Comparison of ENCODE assay signal across 9 cellular contexts in genomic region chr6:2793491-2794151, GRCh38. TPM values are rescaled to one million over a fixed set of nuclear protein-coding genes. Genes with fewer than 3 reads are reported as not detected.
A peak's percentile ranks its signal among the peaks of the same experiment; 100 is the strongest.
DNase-seq lines count a peak whose midpoint lies in the region; ATAC-seq and TF ChIP-seq lines count a peak whose summit lies in the region.
"Had no signal": no experiment of that assay in that cellular context is flagged by ENCODE, and none has a peak within 500 bp of the region (broad histone marks: within the 10 kb centered on the region; RNA-seq: fewer than 3 reads in every experiment).

No MANE protein-coding gene starts in this region.

- H3K36me3 Mint-ChIP-seq in activated CD4-positive, alpha-beta T cell treated with anti-CD3 and anti-CD28 coated beads for 36 hours (ENCODE audit: low read depth), result peaks cover 3% of the 10 kb centered on the region
- H3K36me3 Mint-ChIP-seq in T-helper 2 cell treated with Interferon-gamma antibody and Interleukin-4, amounts not matched to agents 5 μg/mL and 100 μg/mL, for 36 hours (ENCODE audit: low read depth), result peaks cover 11% of the 10 kb centered on the region
- H3K36me3 Mint-ChIP-seq in stimulated activated effector memory CD8-positive, alpha-beta T cell treated with anti-CD3 and anti-CD28 coated beads, Interleukin-12 subunit alpha, Interleukin-12 subunit beta, amount 100 ng/mL, for 72 hours, result peaks cover 10% of the 10 kb centered on the region
- peaks cover 5% of the 10 kb centered on the region for H3K36me3 Mint-ChIP-seq in endodermal cell (ENCODE audit: low read depth)
- H3K36me3 Mint-ChIP-seq: type B pancreatic cell had no signal

- 88 to 89% methylated on average over 8 to 9 of the region's 9 CpGs for WGBS in endodermal cell (ENCODE audit: insufficient coverage in 1 of 2, insufficient read length in 1 of 2), 2 experiments

- TF ChIP-seq POLR2A in erythroblast (IDR thresholded peaks at IDR 0.05; ENCODE audit: low read length), result no peak

- TF ChIP-seq CTCF in endodermal cell (conservative IDR thresholded peaks at IDR 0.05), result no peak

- CTCF ChIA-PET in activated CD4-positive, alpha-beta T cell treated with anti-CD3 and anti-CD28 coated beads for 36 hours (lab: Charles Lee), result interaction anchor here (0.8 to 1.6 kb wide), 6 partner anchors 24 to 118 kb away, joined by 3 to 9 read pairs (median 4); no protein-coding TSS in a partner anchor

- peak; percentile 64 for DNase-seq in activated CD4-positive, alpha-beta T cell treated with anti-CD3 and anti-CD28 coated beads for 36 hours
- no peak for DNase-seq in activated CD4-positive, alpha-beta T cell treated with anti-CD3 and anti-CD28 coated beads, Interleukin-2, amount 50 U/mL, for 4 hours
- peak; percentile 56 for DNase-seq in T-helper 2 cell treated with Interferon-gamma antibody and Interleukin-4, amounts not matched to agents 5 μg/mL and 100 μg/mL, for 36 hours (ENCODE audit: low spot score)
- DNase-seq in erythroblast (lab: John Stamatoyannopoulos, UW), result peak; percentile 36 to 47
- peak in 1 of 2 donors; percentile 62 for DNase-seq in stimulated activated effector memory CD8-positive, alpha-beta T cell treated with anti-CD3 and anti-CD28 coated beads, Interleukin-12 subunit alpha, Interleukin-12 subunit beta, amount 100 ng/mL, for 72 hours (ENCODE audit: low spot score in 2 of 2)
- DNase-seq in endodermal cell, result no peak
- no peak for DNase-seq in cerebellar nuclear complex (lab: John Stamatoyannopoulos, UW)

- H3K4me1 ChIP-seq in endodermal cell (ENCODE audit: control insufficient read depth, insufficient read depth, low read length), result no peaks in the 10 kb centered on the region

- no peaks in the 10 kb centered on the region for H3K36me3 ChIP-seq in endodermal cell (ENCODE audit: control insufficient read depth, insufficient read depth, low read length)

- H3K27ac ChIP-seq in endodermal cell (ENCODE audit: low read depth, low read length), result no peak overlapping the region

- no peaks in the 10 kb centered on the region for H3K9me3 ChIP-seq in endodermal cell (ENCODE audit: control insufficient read depth, low read length)

- peak overlapping the region; percentile 10 for H3K4me3 Mint-ChIP-seq in activated CD4-positive, alpha-beta T cell treated with anti-CD3 and anti-CD28 coated beads for 36 hours
- peak overlapping the region; percentile 73 for H3K4me3 Mint-ChIP-seq in T-helper 2 cell treated with Interferon-gamma antibody and Interleukin-4, amounts not matched to agents 5 μg/mL and 100 μg/mL, for 36 hours
- peak overlapping the region; percentile 31 for H3K4me3 Mint-ChIP-seq in stimulated activated effector memory CD8-positive, alpha-beta T cell treated with anti-CD3 and anti-CD28 coated beads, Interleukin-12 subunit alpha, Interleukin-12 subunit beta, amount 100 ng/mL, for 72 hours
- no peak overlapping the region for H3K4me3 Mint-ChIP-seq in endodermal cell
- H3K4me3 Mint-ChIP-seq: type B pancreatic cell had no signal

- no peaks in the 10 kb centered on the region for H3K27me3 ChIP-seq in endodermal cell (ENCODE audit: control insufficient read depth, insufficient read depth, low read length, poor library complexity, severe bottlenecking)

- peaks cover 44% of the 10 kb centered on the region for H3K4me1 Mint-ChIP-seq in activated CD4-positive, alpha-beta T cell treated with anti-CD3 and anti-CD28 coated beads for 36 hours
- peaks cover 51% of the 10 kb centered on the region for H3K4me1 Mint-ChIP-seq in T-helper 2 cell treated with Interferon-gamma antibody and Interleukin-4, amounts not matched to agents 5 μg/mL and 100 μg/mL, for 36 hours (ENCODE audit: low read depth)
- H3K4me1 Mint-ChIP-seq in stimulated activated effector memory CD8-positive, alpha-beta T cell treated with anti-CD3 and anti-CD28 coated beads, Interleukin-12 subunit alpha, Interleukin-12 subunit beta, amount 100 ng/mL, for 72 hours, result peaks cover 40% of the 10 kb centered on the region
- peaks cover 8% of the 10 kb centered on the region for H3K4me1 Mint-ChIP-seq in endodermal cell

- peak overlapping the region; percentile 93 for H3K27ac Mint-ChIP-seq in activated CD4-positive, alpha-beta T cell treated with anti-CD3 and anti-CD28 coated beads for 36 hours
- H3K27ac Mint-ChIP-seq in T-helper 2 cell treated with Interferon-gamma antibody and Interleukin-4, amounts not matched to agents 5 μg/mL and 100 μg/mL, for 36 hours, result peak overlapping the region; percentile 92
- H3K27ac Mint-ChIP-seq in stimulated activated effector memory CD8-positive, alpha-beta T cell treated with anti-CD3 and anti-CD28 coated beads, Interleukin-12 subunit alpha, Interleukin-12 subunit beta, amount 100 ng/mL, for 72 hours, result peak overlapping the region; percentile 48
- no peak overlapping the region for H3K27ac Mint-ChIP-seq in endodermal cell

- peak; percentile 68 for ATAC-seq in activated CD4-positive, alpha-beta T cell treated with anti-CD3 and anti-CD28 coated beads for 36 hours
- peak; percentile 68 for ATAC-seq in stimulated activated effector memory CD8-positive, alpha-beta T cell treated with anti-CD3 and anti-CD28 coated beads, Interleukin-12 subunit alpha, Interleukin-12 subunit beta, amount 100 ng/mL, for 72 hours
- no peak for ATAC-seq in GM21526 (IDR thresholded peaks at IDR 0.05; ENCODE audit: low FRiP score, unreplicated experiment)

- intact Hi-C loops in activated CD4-positive, alpha-beta T cell treated with anti-CD3 and anti-CD28 coated beads for 36 hours (cut with DNase I, micrococcal nuclease), result loop anchor here (2.0 to 5.0 kb wide), 4 partner anchors 119 to 264 kb away; no protein-coding TSS in a partner anchor

- POLR2A ChIA-PET in activated CD4-positive, alpha-beta T cell treated with anti-CD3 and anti-CD28 coated beads for 36 hours (lab: Charles Lee), result interaction anchor here (0.6 to 1.4 kb wide), 9 partner anchors 25 to 196 kb away, joined by 3 to 11 read pairs (median 4); partner anchors contain the start of gene WRNIP1

- H3K4me3 ChIP-seq in endodermal cell (ENCODE audit: low read length), result no peak overlapping the region

- H3K9me3 Mint-ChIP-seq in activated CD4-positive, alpha-beta T cell treated with anti-CD3 and anti-CD28 coated beads for 36 hours (ENCODE audit: low read depth), result peaks cover 2% of the 10 kb centered on the region
- no peaks in the 10 kb centered on the region for H3K9me3 Mint-ChIP-seq in T-helper 2 cell treated with Interferon-gamma antibody and Interleukin-4, amounts not matched to agents 5 μg/mL and 100 μg/mL, for 36 hours
- H3K9me3 Mint-ChIP-seq in stimulated activated effector memory CD8-positive, alpha-beta T cell treated with anti-CD3 and anti-CD28 coated beads, Interleukin-12 subunit alpha, Interleukin-12 subunit beta, amount 100 ng/mL, for 72 hours, result no peaks in the 10 kb centered on the region
- H3K9me3 Mint-ChIP-seq in endodermal cell, result no peaks in the 10 kb centered on the region

- no peak overlapping the region for H3K9ac ChIP-seq in endodermal cell (ENCODE audit: extremely low read depth, low read length, poor library complexity, severe bottlenecking)

- no peaks in the 10 kb centered on the region for H3K27me3 Mint-ChIP-seq in activated CD4-positive, alpha-beta T cell treated with anti-CD3 and anti-CD28 coated beads for 36 hours
- no peaks in the 10 kb centered on the region for H3K27me3 Mint-ChIP-seq in T-helper 2 cell treated with Interferon-gamma antibody and Interleukin-4, amounts not matched to agents 5 μg/mL and 100 μg/mL, for 36 hours (ENCODE audit: low read depth)
- no peaks in the 10 kb centered on the region for H3K27me3 Mint-ChIP-seq in endodermal cell (ENCODE audit: insufficient read depth)
- H3K27me3 Mint-ChIP-seq: type B pancreatic cell had no signal

RNA-seq across cellular contexts. Expression of gene WRNIP1, which starts 28.4 kb away (rescaled TPM):
- total RNA-seq in activated CD4-positive, alpha-beta T cell treated with anti-CD3 and anti-CD28 coated beads for 36 hours, result 10 to 100 TPM; 41.6 to 42.3 TPM
- total RNA-seq in endodermal cell, result 10 to 100 TPM; 30.8 to 33.2 TPM
- polyA plus RNA-seq in endodermal cell (2013, experiment 1 of 2), result 29.7 TPM
- 28.8 TPM for polyA plus RNA-seq in endodermal cell (2013, experiment 2 of 2)

RNA-seq across cellular contexts. Expression of gene MYLK4, which starts 42.9 kb away (rescaled TPM):
- under 1 TPM; 0.12 to 0.16 TPM for total RNA-seq in activated CD4-positive, alpha-beta T cell treated with anti-CD3 and anti-CD28 coated beads for 36 hours
- under 1 TPM; 0.18 to 0.20 TPM for total RNA-seq in endodermal cell
- polyA plus RNA-seq in endodermal cell (2013, experiment 1 of 2), result 0.21 TPM
- 0.08 TPM for polyA plus RNA-seq in endodermal cell (2013, experiment 2 of 2)

RNA-seq across cellular contexts. Expression of gene SERPINB1, which starts 48.0 kb away (rescaled TPM):
- 100 to 1,000 TPM; 200 to 243 TPM for total RNA-seq in activated CD4-positive, alpha-beta T cell treated with anti-CD3 and anti-CD28 coated beads for 36 hours
- 10 to 100 TPM; 30.6 to 38.5 TPM for total RNA-seq in endodermal cell
- polyA plus RNA-seq in endodermal cell (2013, experiment 1 of 2), result 14.1 TPM
- 18.4 TPM for polyA plus RNA-seq in endodermal cell (2013, experiment 2 of 2)

Comparison
In these comparisons a context has a peak if more than half of its experiments do, and no peak if none do; other contexts are left out.
1. DNase-seq: peak in activated CD4-positive, alpha-beta T cell treated with anti-CD3 and anti-CD28 coated beads for 36 hours (single experiment), T-helper 2 cell treated with Interferon-gamma antibody and Interleukin-4, amounts not matched to agents 5 μg/mL and 100 μg/mL, for 36 hours (single experiment) and erythroblast (2 of 2); none in activated CD4-positive, alpha-beta T cell treated with anti-CD3 and anti-CD28 coated beads, Interleukin-2, amount 50 U/mL, for 4 hours (0 of 2), endodermal cell (single experiment) and cerebellar nuclear complex (0 of 2).
2. RNA of gene SERPINB1, which starts 48.0 kb away (total RNA-seq): 200 to 243 TPM in activated CD4-positive, alpha-beta T cell treated with anti-CD3 and anti-CD28 coated beads for 36 hours; 30.6 to 38.5 TPM in endodermal cell; every median in the first group is over 4 times any median in the second.